ENCODE assay signal across 11 cellular contexts in genomic region chr5:8349855-8350254, GRCh38.
DNase-seq lines count a peak whose midpoint lies in the region; ATAC-seq lines count a peak whose summit lies in the region.
"Had no signal": no experiment of that assay in that cellular context is flagged by ENCODE, and none has a peak within 500 bp of the region (broad histone marks: within the 10 kb centered on the region; RNA-seq: fewer than 3 reads in every experiment).

No MANE protein-coding gene starts in this region.

- no peak overlapping the region for H4K91ac ChIP-seq in trophoblast cell (ENCODE audit: low read depth, low read length)

- no peak overlapping the region for H3K23ac ChIP-seq in trophoblast cell (ENCODE audit: low read length)

- no peak overlapping the region for H3K27ac ChIP-seq in trophoblast cell (ENCODE audit: low read depth, low read length)
- H3K27ac ChIP-seq: upper lobe of right lung had no signal

- no peaks in the 10 kb centered on the region for H3K4me1 ChIP-seq in trophoblast cell (ENCODE audit: control insufficient read depth in 1 of 2, insufficient read depth in 2 of 2, low read length in 2 of 2)
- H3K4me1 ChIP-seq: upper lobe of right lung had no signal

- H2BK12ac ChIP-seq in trophoblast cell (ENCODE audit: low read length): no peak overlapping the region

- H3K36me3 ChIP-seq in trophoblast cell (ENCODE audit: control insufficient read depth in 1 of 2, insufficient read depth in 2 of 2, low read length in 2 of 2): no peaks in the 10 kb centered on the region
- H3K36me3 ChIP-seq: upper lobe of right lung had no signal

- H4K12ac ChIP-seq in trophoblast cell (ENCODE audit: low read depth, low read length): no peak overlapping the region

- no peak overlapping the region for H2AFZ ChIP-seq in trophoblast cell (ENCODE audit: insufficient read depth, low read length, poor library complexity)

- H3K4ac ChIP-seq in trophoblast cell (ENCODE audit: low read depth, low read length): no peak overlapping the region

- ATAC-seq in GM18499 (IDR thresholded peaks at IDR 0.05; ENCODE audit: insufficient read depth, unreplicated experiment) (peak; percentile 96), GM19455 (IDR thresholded peaks at IDR 0.05; ENCODE audit: unreplicated experiment) (peak; percentile 87), HG02884 (IDR thresholded peaks at IDR 0.05; ENCODE audit: unreplicated experiment) (peak; percentile 97), HG03558 (IDR thresholded peaks at IDR 0.05; ENCODE audit: extremely low read depth, unreplicated experiment) (peak; percentile 91)
- ATAC-seq: upper lobe of right lung had no signal

- H3K4me2 ChIP-seq in trophoblast cell (ENCODE audit: low read length): no peak overlapping the region

- H3K14ac ChIP-seq in trophoblast cell (ENCODE audit: low read length): no peak overlapping the region

- H3K9ac ChIP-seq in trophoblast cell (ENCODE audit: low read length): no peak overlapping the region

- no peak overlapping the region for H3K18ac ChIP-seq in trophoblast cell (ENCODE audit: low read length)

- H3K79me2 ChIP-seq in trophoblast cell (ENCODE audit: control insufficient read depth, insufficient read depth, low read length, poor library complexity): no peaks in the 10 kb centered on the region

- no peak overlapping the region for H2AK5ac ChIP-seq in trophoblast cell (ENCODE audit: low read length)

- no peak overlapping the region for H4K8ac ChIP-seq in trophoblast cell (ENCODE audit: low read depth, low read length)

- DNase-seq in activated CD4-positive, alpha-beta T cell treated with anti-CD3 and anti-CD28 coated beads for 48 hours: no peak
- no peak for DNase-seq in trophoblast cell
- DNase-seq in kidney glomerular epithelial cell (lab: John Stamatoyannopoulos, UW): no peak
- DNase-seq in NCI-H2107 (lab: John Stamatoyannopoulos, UW): no peak
- DNase-seq: GDM1, NCI-H82, upper lobe of right lung had no signal

- no peak overlapping the region for H2BK5ac ChIP-seq in trophoblast cell (ENCODE audit: low read depth, low read length, poor library complexity)

- H3K9me3 ChIP-seq in trophoblast cell (ENCODE audit: insufficient read depth, low read depth, low read length): no peaks in the 10 kb centered on the region
- H3K9me3 ChIP-seq: upper lobe of right lung had no signal

- H2BK120ac ChIP-seq in trophoblast cell (ENCODE audit: insufficient read depth, low read length, poor library complexity): no peak overlapping the region

- WGBS in trophoblast cell (ENCODE audit: extremely low coverage, insufficient coverage, insufficient read length): no CpG with 5 or more reads among the region's 1 CpG

- no peak overlapping the region for H3K4me3 ChIP-seq in trophoblast cell (ENCODE audit: low read depth, low read length)
- H3K4me3 ChIP-seq: upper lobe of right lung had no signal

- H3K27me3 ChIP-seq in trophoblast cell (ENCODE audit: insufficient read depth, low read length): no peaks in the 10 kb centered on the region
- H3K27me3 ChIP-seq: upper lobe of right lung had no signal

- no peaks in the 10 kb centered on the region for H3K79me1 ChIP-seq in trophoblast cell (ENCODE audit: low read length)
